2 cellular contexts compared by ENCODE assay signal in the genomic region with DNA sequence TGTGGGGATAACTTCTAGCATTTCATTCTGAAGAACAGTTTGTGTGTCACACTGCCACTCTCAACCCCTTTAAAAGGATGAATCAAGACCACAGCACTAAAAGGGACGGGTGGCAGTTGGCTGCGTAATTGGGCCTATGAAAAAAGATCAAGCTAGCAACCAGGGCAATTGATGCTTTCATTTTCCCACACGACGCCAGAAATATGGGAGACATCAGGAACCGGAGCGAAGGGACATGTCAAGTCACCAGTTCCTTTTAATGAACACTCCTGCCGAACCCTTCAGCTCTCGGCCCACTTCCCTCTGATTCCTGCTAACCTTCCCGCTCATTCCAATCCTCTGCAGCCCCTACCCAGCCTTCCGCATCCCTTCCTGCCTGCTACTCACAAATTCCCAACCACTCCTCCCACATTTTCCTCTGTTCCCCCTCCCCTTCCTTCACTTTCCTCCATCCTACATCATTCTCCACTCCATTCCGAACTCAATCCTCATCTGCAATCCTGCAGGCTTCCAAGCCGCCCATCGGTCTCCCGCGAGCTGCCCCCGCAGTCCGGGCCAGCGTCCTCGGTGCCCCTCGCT.
TF ChIP-seq lines count a peak whose summit lies in the region.

No MANE protein-coding gene starts in this region.

TF ChIP-seq in HEK293, 187 proteins besides CTCF, POLR2A, EP300 and RAD21 (continues in another document):
- TF ChIP-seq SP2 (tag by site-specific recombination; IDR thresholded peaks at IDR 0.05) (peak; percentile 18; the same call in 1 of the 2 replicates), ZNF341 (tag by site-specific recombination; IDR thresholded peaks at IDR 0.05; ENCODE audit: low read depth) (no peak), ZNF426 (tag by site-specific recombination; IDR thresholded peaks at IDR 0.05) (no peak), ZNF324 (tag by site-specific recombination; IDR thresholded peaks at IDR 0.05) (peak; percentile 71; the same call in 1 of the 2 replicates), ZXDB (tag by site-specific recombination; IDR thresholded peaks at IDR 0.05) (peak; percentile 36), ZBTB7A (tag by site-specific recombination; IDR thresholded peaks at IDR 0.05; ENCODE audit: low read depth) (peak; percentile 80; the same call in 1 of the 2 replicates), ZNF843 (tag by site-specific recombination; IDR thresholded peaks at IDR 0.05) (peak; percentile 42; the same call in 1 of the 2 replicates), MZF1 (tag by site-specific recombination; IDR thresholded peaks at IDR 0.05; ENCODE audit: borderline replicate concordance) (0 out of 2 replicates have a peak, but pooled peaks have one; percentile 11), ZNF664 (tag by site-specific recombination; IDR thresholded peaks at IDR 0.05) (0 out of 2 replicates have a peak, but pooled peaks have one; percentile 8), ZNF391 (tag by site-specific recombination; IDR thresholded peaks at IDR 0.05; ENCODE audit: borderline replicate concordance, low read depth) (peak; percentile 63; the same call in 1 of the 2 replicates), ZNF335 (tag by site-specific recombination; conservative IDR thresholded peaks at IDR 0.05) (peak; percentile 93), YY1 (tag by site-specific recombination; IDR thresholded peaks at IDR 0.05) (no peak; the same call in 1 of the 2 replicates), KLF16 (tag by site-specific recombination; IDR thresholded peaks at IDR 0.05) (peak; percentile 77; the same call in 1 of the 2 replicates), ZNF600 (tag by site-specific recombination; IDR thresholded peaks at IDR 0.05) (peak; percentile 99), YY2 (tag by site-specific recombination; IDR thresholded peaks at IDR 0.05) (peak; percentile 74), ZBTB17 (tag by site-specific recombination; IDR thresholded peaks at IDR 0.05) (peak; percentile 100), ZNF747 (tag by site-specific recombination; IDR thresholded peaks at IDR 0.05) (0 out of 2 replicates have a peak, but pooled peaks have one; percentile 87), ZNF501 (tag by site-specific recombination; IDR thresholded peaks at IDR 0.05) (peak; percentile 73), ZNF394 (tag by site-specific recombination; IDR thresholded peaks at IDR 0.05; ENCODE audit: borderline replicate concordance) (peak; percentile 25; the same call in 1 of the 2 replicates), ZNF544 (tag by site-specific recombination; IDR thresholded peaks at IDR 0.05) (no peak), KLF8 (tag by site-specific recombination; IDR thresholded peaks at IDR 0.05) (0 out of 2 replicates have a peak, but pooled peaks have one; percentile 61), ZFP37 (tag by site-specific recombination; IDR thresholded peaks at IDR 0.05) (peak; percentile 63; the same call in 1 of the 2 replicates), ZFHX2 (tag by site-specific recombination; conservative IDR thresholded peaks at IDR 0.05) (peak; percentile 99), KLF7 (tag by site-specific recombination; IDR thresholded peaks at IDR 0.05; ENCODE audit: borderline replicate concordance) (0 out of 2 replicates have a peak, but pooled peaks have one; percentile 60), ZNF585B (tag by site-specific recombination; IDR thresholded peaks at IDR 0.05) (no peak), ZNF76 (tag by site-specific recombination; IDR thresholded peaks at IDR 0.05; ENCODE audit: borderline replicate concordance, low read depth) (peak; percentile 86; the same call in 1 of the 2 replicates), ZNF548 (tag by site-specific recombination; IDR thresholded peaks at IDR 0.05) (no peak), ZNF366 (tag by site-specific recombination; conservative IDR thresholded peaks at IDR 0.05) (peak; percentile 86), ZNF155 (tag by site-specific recombination; IDR thresholded peaks at IDR 0.05) (no peak), PRDM1 (tag by site-specific recombination; IDR thresholded peaks at IDR 0.05) (peak; percentile 84)
- TF ChIP-seq, protein P1, sequence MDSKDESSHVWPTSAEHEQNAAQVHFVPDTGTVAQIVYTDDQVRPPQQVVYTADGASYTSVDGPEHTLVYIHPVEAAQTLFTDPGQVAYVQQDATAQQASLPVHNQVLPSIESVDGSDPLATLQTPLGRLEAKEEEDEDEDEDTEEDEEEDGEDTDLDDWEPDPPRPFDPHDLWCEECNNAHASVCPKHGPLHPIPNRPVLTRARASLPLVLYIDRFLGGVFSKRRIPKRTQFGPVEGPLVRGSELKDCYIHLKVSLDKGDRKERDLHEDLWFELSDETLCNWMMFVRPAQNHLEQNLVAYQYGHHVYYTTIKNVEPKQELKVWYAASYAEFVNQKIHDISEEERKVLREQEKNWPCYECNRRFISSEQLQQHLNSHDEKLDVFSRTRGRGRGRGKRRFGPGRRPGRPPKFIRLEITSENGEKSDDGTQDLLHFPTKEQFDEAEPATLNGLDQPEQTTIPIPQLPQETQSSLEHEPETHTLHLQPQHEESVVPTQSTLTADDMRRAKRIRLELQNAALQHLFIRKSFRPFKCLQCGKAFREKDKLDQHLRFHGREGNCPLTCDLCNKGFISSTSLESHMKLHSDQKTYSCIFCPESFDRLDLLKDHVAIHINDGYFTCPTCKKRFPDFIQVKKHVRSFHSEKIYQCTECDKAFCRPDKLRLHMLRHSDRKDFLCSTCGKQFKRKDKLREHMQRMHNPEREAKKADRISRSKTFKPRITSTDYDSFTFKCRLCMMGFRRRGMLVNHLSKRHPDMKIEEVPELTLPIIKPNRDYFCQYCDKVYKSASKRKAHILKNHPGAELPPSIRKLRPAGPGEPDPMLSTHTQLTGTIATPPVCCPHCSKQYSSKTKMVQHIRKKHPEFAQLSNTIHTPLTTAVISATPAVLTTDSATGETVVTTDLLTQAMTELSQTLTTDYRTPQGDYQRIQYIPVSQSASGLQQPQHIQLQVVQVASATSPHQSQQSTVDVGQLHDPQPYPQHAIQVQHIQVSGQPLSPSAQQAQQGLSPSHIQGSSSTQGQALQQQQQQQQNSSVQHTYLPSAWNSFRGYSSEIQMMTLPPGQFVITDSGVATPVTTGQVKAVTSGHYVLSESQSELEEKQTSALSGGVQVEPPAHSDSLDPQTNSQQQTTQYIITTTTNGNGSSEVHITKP (tag by site-specific recombination; IDR thresholded peaks at IDR 0.05): peak; percentile 76
- TF ChIP-seq, protein P2, sequence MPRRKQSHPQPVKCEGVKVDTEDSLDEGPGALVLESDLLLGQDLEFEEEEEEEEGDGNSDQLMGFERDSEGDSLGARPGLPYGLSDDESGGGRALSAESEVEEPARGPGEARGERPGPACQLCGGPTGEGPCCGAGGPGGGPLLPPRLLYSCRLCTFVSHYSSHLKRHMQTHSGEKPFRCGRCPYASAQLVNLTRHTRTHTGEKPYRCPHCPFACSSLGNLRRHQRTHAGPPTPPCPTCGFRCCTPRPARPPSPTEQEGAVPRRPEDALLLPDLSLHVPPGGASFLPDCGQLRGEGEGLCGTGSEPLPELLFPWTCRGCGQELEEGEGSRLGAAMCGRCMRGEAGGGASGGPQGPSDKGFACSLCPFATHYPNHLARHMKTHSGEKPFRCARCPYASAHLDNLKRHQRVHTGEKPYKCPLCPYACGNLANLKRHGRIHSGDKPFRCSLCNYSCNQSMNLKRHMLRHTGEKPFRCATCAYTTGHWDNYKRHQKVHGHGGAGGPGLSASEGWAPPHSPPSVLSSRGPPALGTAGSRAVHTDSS (tag by site-specific recombination; IDR thresholded peaks at IDR 0.05): no peak

TF ChIP-seq in GM12878, 131 proteins besides CTCF, POLR2A, EP300 and RAD21 (continues in another document):
- TF ChIP-seq SMC3 (IDR thresholded peaks at IDR 0.05; ENCODE audit: borderline replicate concordance, low read length): no peak
- no peak for TF ChIP-seq KDM1A (IDR thresholded peaks at IDR 0.05; ENCODE audit: borderline replicate concordance)
- TF ChIP-seq ESRRA (IDR thresholded peaks at IDR 0.05; ENCODE audit: low read length): no peak
- TF ChIP-seq TCF3 (IDR thresholded peaks at IDR 0.05; ENCODE audit: borderline replicate concordance, insufficient read depth, low read depth, low read length): no peak
- no peak for TF ChIP-seq STAT3 (IDR thresholded peaks at IDR 0.05; ENCODE audit: low read depth, low read length)
- TF ChIP-seq, protein P3, sequence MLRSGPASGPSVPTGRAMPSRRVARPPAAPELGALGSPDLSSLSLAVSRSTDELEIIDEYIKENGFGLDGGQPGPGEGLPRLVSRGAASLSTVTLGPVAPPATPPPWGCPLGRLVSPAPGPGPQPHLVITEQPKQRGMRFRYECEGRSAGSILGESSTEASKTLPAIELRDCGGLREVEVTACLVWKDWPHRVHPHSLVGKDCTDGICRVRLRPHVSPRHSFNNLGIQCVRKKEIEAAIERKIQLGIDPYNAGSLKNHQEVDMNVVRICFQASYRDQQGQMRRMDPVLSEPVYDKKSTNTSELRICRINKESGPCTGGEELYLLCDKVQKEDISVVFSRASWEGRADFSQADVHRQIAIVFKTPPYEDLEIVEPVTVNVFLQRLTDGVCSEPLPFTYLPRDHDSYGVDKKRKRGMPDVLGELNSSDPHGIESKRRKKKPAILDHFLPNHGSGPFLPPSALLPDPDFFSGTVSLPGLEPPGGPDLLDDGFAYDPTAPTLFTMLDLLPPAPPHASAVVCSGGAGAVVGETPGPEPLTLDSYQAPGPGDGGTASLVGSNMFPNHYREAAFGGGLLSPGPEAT (IDR thresholded peaks at IDR 0.05; ENCODE audit: low read depth): 0 out of 2 replicates have a peak, but pooled peaks have one; percentile 21
- no peak for TF ChIP-seq CREB1 (IDR thresholded peaks at IDR 0.05; ENCODE audit: low read depth)
- TF ChIP-seq HDAC2 (IDR thresholded peaks at IDR 0.05): no peak
- TF ChIP-seq IKZF1 (conservative IDR thresholded peaks at IDR 0.05): no peak
- TF ChIP-seq, protein P4, sequence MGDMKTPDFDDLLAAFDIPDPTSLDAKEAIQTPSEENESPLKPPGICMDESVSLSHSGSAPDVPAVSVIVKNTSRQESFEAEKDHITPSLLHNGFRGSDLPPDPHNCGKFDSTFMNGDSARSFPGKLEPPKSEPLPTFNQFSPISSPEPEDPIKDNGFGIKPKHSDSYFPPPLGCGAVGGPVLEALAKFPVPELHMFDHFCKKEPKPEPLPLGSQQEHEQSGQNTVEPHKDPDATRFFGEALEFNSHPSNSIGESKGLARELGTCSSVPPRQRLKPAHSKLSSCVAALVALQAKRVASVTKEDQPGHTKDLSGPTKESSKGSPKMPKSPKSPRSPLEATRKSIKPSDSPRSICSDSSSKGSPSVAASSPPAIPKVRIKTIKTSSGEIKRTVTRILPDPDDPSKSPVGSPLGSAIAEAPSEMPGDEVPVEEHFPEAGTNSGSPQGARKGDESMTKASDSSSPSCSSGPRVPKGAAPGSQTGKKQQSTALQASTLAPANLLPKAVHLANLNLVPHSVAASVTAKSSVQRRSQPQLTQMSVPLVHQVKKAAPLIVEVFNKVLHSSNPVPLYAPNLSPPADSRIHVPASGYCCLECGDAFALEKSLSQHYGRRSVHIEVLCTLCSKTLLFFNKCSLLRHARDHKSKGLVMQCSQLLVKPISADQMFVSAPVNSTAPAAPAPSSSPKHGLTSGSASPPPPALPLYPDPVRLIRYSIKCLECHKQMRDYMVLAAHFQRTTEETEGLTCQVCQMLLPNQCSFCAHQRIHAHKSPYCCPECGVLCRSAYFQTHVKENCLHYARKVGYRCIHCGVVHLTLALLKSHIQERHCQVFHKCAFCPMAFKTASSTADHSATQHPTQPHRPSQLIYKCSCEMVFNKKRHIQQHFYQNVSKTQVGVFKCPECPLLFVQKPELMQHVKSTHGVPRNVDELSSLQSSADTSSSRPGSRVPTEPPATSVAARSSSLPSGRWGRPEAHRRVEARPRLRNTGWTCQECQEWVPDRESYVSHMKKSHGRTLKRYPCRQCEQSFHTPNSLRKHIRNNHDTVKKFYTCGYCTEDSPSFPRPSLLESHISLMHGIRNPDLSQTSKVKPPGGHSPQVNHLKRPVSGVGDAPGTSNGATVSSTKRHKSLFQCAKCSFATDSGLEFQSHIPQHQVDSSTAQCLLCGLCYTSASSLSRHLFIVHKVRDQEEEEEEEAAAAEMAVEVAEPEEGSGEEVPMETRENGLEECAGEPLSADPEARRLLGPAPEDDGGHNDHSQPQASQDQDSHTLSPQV (IDR thresholded peaks at IDR 0.05): no peak
- TF ChIP-seq ASH2L (IDR thresholded peaks at IDR 0.05; ENCODE audit: borderline replicate concordance, low read depth): no peak
- TF ChIP-seq, protein P5, sequence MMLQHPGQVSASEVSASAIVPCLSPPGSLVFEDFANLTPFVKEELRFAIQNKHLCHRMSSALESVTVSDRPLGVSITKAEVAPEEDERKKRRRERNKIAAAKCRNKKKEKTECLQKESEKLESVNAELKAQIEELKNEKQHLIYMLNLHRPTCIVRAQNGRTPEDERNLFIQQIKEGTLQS (IDR thresholded peaks at IDR 0.05; ENCODE audit: borderline replicate concordance, extremely low read depth, low read depth, low read length): no peak
- peak; percentile 82 for TF ChIP-seq HDGF (IDR thresholded peaks at IDR 0.05)
- no peak for TF ChIP-seq RELA (IDR thresholded peaks at IDR 0.05; ENCODE audit: borderline replicate concordance, partially characterized antibody)
- no peak for TF ChIP-seq RFX5 (IDR thresholded peaks at IDR 0.05; ENCODE audit: low read depth, low read length)
- TF ChIP-seq PML (IDR thresholded peaks at IDR 0.05; ENCODE audit: low read length): no peak
- TF ChIP-seq TCF12 (IDR thresholded peaks at IDR 0.05; ENCODE audit: low read depth, low read length): no peak
- no peak for TF ChIP-seq FOXK2 (IDR thresholded peaks at IDR 0.05)
- TF ChIP-seq BACH1 (IDR thresholded peaks at IDR 0.05; ENCODE audit: borderline replicate concordance): no peak
- no peak for TF ChIP-seq MYB (IDR thresholded peaks at IDR 0.05; ENCODE audit: borderline replicate concordance, low read depth, low read length)
- no peak for TF ChIP-seq ZZZ3 (IDR thresholded peaks at IDR 0.05; ENCODE audit: control insufficient read depth, insufficient read length, low read depth)
- TF ChIP-seq GABPA (IDR thresholded peaks at IDR 0.05; ENCODE audit: low read depth): no peak
- no peak for TF ChIP-seq SIX5 (IDR thresholded peaks at IDR 0.05; ENCODE audit: low read depth, low read length, severe bottlenecking)
- TF ChIP-seq NBN (IDR thresholded peaks at IDR 0.05): peak; percentile 14; the same call in 1 of the 2 replicates
- no peak for TF ChIP-seq NRF1 (conservative IDR thresholded peaks at IDR 0.05; ENCODE audit: low read depth, low read length)
- TF ChIP-seq EZH2 (IDR thresholded peaks at IDR 0.05; ENCODE audit: borderline replicate concordance, control insufficient read depth, low read depth, low read length): no peak
- TF ChIP-seq MTA2 (IDR thresholded peaks at IDR 0.05; ENCODE audit: low read depth): no peak
- no peak for TF ChIP-seq FOS (IDR thresholded peaks at IDR 0.05; ENCODE audit: borderline replicate concordance, extremely low read depth, insufficient read length)
- TF ChIP-seq IKZF2 (IDR thresholded peaks at IDR 0.05): peak; percentile 54 to 76
- TF ChIP-seq RAD51 (IDR thresholded peaks at IDR 0.05): no peak
- TF ChIP-seq, protein P6, sequence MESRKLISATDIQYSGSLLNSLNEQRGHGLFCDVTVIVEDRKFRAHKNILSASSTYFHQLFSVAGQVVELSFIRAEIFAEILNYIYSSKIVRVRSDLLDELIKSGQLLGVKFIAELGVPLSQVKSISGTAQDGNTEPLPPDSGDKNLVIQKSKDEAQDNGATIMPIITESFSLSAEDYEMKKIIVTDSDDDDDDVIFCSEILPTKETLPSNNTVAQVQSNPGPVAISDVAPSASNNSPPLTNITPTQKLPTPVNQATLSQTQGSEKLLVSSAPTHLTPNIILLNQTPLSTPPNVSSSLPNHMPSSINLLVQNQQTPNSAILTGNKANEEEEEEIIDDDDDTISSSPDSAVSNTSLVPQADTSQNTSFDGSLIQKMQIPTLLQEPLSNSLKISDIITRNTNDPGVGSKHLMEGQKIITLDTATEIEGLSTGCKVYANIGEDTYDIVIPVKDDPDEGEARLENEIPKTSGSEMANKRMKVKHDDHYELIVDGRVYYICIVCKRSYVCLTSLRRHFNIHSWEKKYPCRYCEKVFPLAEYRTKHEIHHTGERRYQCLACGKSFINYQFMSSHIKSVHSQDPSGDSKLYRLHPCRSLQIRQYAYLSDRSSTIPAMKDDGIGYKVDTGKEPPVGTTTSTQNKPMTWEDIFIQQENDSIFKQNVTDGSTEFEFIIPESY (IDR thresholded peaks at IDR 0.05): no peak
- no peak for TF ChIP-seq POU2F2 (IDR thresholded peaks at IDR 0.05; ENCODE audit: borderline replicate concordance, low read depth, low read length)
- TF ChIP-seq ZNF217 (IDR thresholded peaks at IDR 0.05): no peak
